ENCODE assay signal across 8 cellular contexts in the genomic region with DNA sequence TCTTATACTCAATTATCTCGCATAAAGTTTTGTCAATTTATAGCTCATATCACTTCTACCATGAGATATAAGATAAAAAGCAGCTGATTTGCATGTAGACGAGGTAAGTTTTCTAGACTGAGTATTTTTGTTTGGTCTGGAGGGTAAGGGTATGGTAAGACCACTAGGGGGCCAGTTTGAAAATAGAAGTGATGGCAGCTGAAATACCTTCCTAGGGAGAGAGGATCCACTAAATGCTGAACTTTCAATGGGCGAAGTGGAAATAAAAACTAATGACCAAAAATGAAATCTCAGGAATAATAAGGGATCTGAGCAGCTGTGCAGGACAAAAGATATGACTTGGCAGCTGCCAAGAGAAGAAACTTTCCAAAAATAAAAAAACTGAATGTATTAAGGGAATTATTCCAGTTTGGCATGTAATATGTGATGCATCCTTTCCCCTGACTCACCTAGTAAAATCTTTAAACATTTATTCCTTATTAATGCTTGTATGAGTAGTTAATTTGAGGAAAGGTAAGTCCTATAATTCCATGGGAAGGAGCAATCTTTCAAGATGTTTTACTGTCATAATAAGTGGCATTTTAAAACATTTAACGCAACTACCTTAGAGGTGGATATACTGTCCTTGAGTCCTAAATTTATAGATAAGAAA.
DNase-seq lines count a peak whose midpoint lies in the region; TF ChIP-seq lines count a peak whose summit lies in the region.

No MANE protein-coding gene starts in this region.

- no peaks in the 10 kb centered on the region for H3K4me1 Mint-ChIP-seq in glutamatergic neuron (ENCODE audit: low read depth, unreplicated experiment)

- TF ChIP-seq CTCF in HFF-Myc (IDR thresholded peaks at IDR 0.05; ENCODE audit: low read depth, low read length, missing control alignments) (peak; percentile 21), OCI-LY7 (conservative IDR thresholded peaks at IDR 0.05; ENCODE audit: low read length) (peak; percentile 73), glutamatergic neuron (IDR thresholded peaks at IDR 0.05; ENCODE audit: partially characterized antibody, unreplicated experiment) (peak; percentile 81)

- CTCF ChIA-PET in OCI-LY7 (lab: Charles Lee; ENCODE audit: unreplicated experiment): no interaction called here

- intact Hi-C loops in OCI-LY7 (cut with micrococcal nuclease; ENCODE audit: unreplicated experiment): loop anchor here (10.0 kb wide), 1 partner anchor 720 kb away; no protein-coding TSS in a partner anchor

- no peak overlapping the region for H3K4me2 ChIP-seq in OCI-LY7 (ENCODE audit: low read length)

- no peaks in the 10 kb centered on the region for H3K36me3 Mint-ChIP-seq in glutamatergic neuron (ENCODE audit: unreplicated experiment)

- POLR2A ChIA-PET in OCI-LY7 (lab: Charles Lee): interaction anchor here (1.2 kb wide), 1 partner anchor 10 kb away, joined by 3 read pairs; no protein-coding TSS in a partner anchor

- H3K4me1 ChIP-seq in OCI-LY7 (ENCODE audit: insufficient read depth, low read length, poor library complexity, severe bottlenecking): no peaks in the 10 kb centered on the region

- no peak overlapping the region for H2AFZ ChIP-seq in OCI-LY7 (ENCODE audit: low read length)

- BruUV-seq in OCI-LY7 (replicated peaks; lab: Mats Ljungman, UMichigan): no TSS peak

- H3K79me2 ChIP-seq in OCI-LY7 (ENCODE audit: insufficient read depth, low read depth, low read length): no peaks in the 10 kb centered on the region

- H3K27me3 Mint-ChIP-seq in glutamatergic neuron (ENCODE audit: unreplicated experiment): peaks cover 2% of the 10 kb centered on the region

- no peak overlapping the region for H3K4me3 ChIP-seq in HFF-Myc (replicated peaks; ENCODE audit: low read depth, low read length)
- H3K4me3 ChIP-seq in OCI-LY7 (ENCODE audit: low read depth, low read length, poor library complexity, severe bottlenecking): no peak overlapping the region

- H3K4me3 Mint-ChIP-seq in glutamatergic neuron (ENCODE audit: unreplicated experiment): no peak overlapping the region

- DNase-seq in NCI-H1092 treated with DMSO at 0.1 percent for 48 hours (lab: John Stamatoyannopoulos, UW) (peak; percentile 6), NCI-H1092 (lab: John Stamatoyannopoulos, UW) (no peak), HFF-Myc (ENCODE audit: extremely low read depth, low read depth) (no peak), OCI-LY7 (ENCODE audit: low spot score) (peak; percentile 23), glutamatergic neuron (no peak), NCI-H1694 (lab: John Stamatoyannopoulos, UW) (no peak), activated gamma-delta T cell (lab: John Stamatoyannopoulos, UW) (no peak)
- no peak for DNase-seq in activated CD8-positive, alpha-beta memory T cell treated with anti-CD3 and anti-CD28 coated beads, Interleukin-2, amount 50 U/mL, for 48 hours

- H4K20me1 ChIP-seq in OCI-LY7 (ENCODE audit: insufficient read depth, low read length): no peaks in the 10 kb centered on the region; the same call in 1 of the 2 replicates

- H3K9me3 ChIP-seq in OCI-LY7 (ENCODE audit: low read length): no peaks in the 10 kb centered on the region

- no peaks in the 10 kb centered on the region for H3K36me3 ChIP-seq in OCI-LY7 (ENCODE audit: insufficient read depth, low read length)

- no peak overlapping the region for H3K27ac Mint-ChIP-seq in glutamatergic neuron (ENCODE audit: unreplicated experiment)

- H3K9me3 Mint-ChIP-seq in glutamatergic neuron (ENCODE audit: unreplicated experiment): no peaks in the 10 kb centered on the region

- no peaks in the 10 kb centered on the region for H3K9me2 ChIP-seq in OCI-LY7 (ENCODE audit: insufficient read depth, low read length)

- H3K27ac ChIP-seq in OCI-LY7 (ENCODE audit: low read depth, low read length, poor library complexity, severe bottlenecking): no peak overlapping the region

Comparison
In these comparisons a context has a peak if more than half of its experiments do, and no peak if none do; other contexts are left out.
1. DNase-seq: peak in NCI-H1092 treated with DMSO at 0.1 percent for 48 hours (single experiment) and OCI-LY7 (single experiment); none in NCI-H1092 (single experiment), HFF-Myc (single experiment), glutamatergic neuron (single experiment), activated CD8-positive, alpha-beta memory T cell treated with anti-CD3 and anti-CD28 coated beads, Interleukin-2, amount 50 U/mL, for 48 hours (single experiment), NCI-H1694 (single experiment) and activated gamma-delta T cell (single experiment).
2. CTCF ChIP-seq: peak in every context shown above with its lines; median percentile 81 in glutamatergic neuron; 73 in OCI-LY7; 21 in HFF-Myc.